In the genomic region with DNA sequence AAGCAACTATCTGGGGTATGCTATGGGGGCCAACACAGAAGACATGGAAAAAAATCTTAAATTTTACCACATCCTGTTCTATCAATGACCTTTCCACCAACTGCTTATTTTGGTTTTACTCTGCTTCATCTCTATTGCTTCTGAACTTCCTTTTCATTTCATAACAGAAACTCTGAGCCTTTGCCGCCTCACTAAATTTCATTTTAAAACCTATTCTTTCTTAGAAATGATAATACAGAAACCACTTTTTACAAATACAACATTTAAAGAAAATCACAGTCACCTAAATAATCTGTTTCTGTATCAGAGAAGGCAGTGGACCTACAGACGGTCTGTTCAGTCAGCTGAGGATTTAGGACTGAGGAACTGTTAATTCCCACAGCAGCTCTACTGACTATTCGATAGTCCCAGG, we compare ENCODE assay signal across 11 cellular contexts.
DNase-seq lines count a peak whose midpoint lies in the region; ATAC-seq and TF ChIP-seq lines count a peak whose summit lies in the region.
"Had no signal": no experiment of that assay in that cellular context is flagged by ENCODE, and none has a peak within 500 bp of the region (broad histone marks: within the 10 kb centered on the region; RNA-seq: fewer than 3 reads in every experiment).

No MANE protein-coding gene starts in this region.

- H3K4me1 ChIP-seq in gastroesophageal sphincter (no peaks in the 10 kb centered on the region), neuronal stem cell (ENCODE audit: control insufficient read depth in 2 of 2, insufficient read depth in 1 of 2, low read depth in 1 of 2, low read length in 2 of 2) (no peaks in the 10 kb centered on the region)

- H3K79me1 ChIP-seq in neuronal stem cell (ENCODE audit: low read depth, low read length) = no peaks in the 10 kb centered on the region

- H4K91ac ChIP-seq in neuronal stem cell (ENCODE audit: low read depth, low read length, poor library complexity) = no peak overlapping the region

- H3K9ac ChIP-seq in neuronal stem cell (ENCODE audit: low read depth, low read length, poor library complexity) = no peak overlapping the region

- H3K4me2 ChIP-seq in neuronal stem cell (ENCODE audit: insufficient read depth, low read length, poor library complexity, severe bottlenecking) = no peak overlapping the region

- WGBS in gastroesophageal sphincter (ENCODE audit: low coverage in 1 of 2), 2 donors = 72 to 84% methylated on average over 3 of the region's 3 CpGs
- WGBS in neuronal stem cell (ENCODE audit: extremely low coverage in 2 of 2, insufficient read length in 2 of 2, insufficient replicate concordance in 1 of 2), 2 donors = no CpG with 5 or more reads among the region's 3 CpGs

- H3K14ac ChIP-seq in neuronal stem cell (ENCODE audit: low read length) = no peak overlapping the region

- peak; percentile 47 for ATAC-seq in GM19452 (IDR thresholded peaks at IDR 0.05; ENCODE audit: unreplicated experiment)
- ATAC-seq in HG03045 (IDR thresholded peaks at IDR 0.05; ENCODE audit: unreplicated experiment) = peak; percentile 44
- no peak for ATAC-seq in gastroesophageal sphincter

- H3K36me3 ChIP-seq in gastroesophageal sphincter = no peaks in the 10 kb centered on the region
- H3K36me3 ChIP-seq in neuronal stem cell (replicated peaks in 1 of 2; ENCODE audit: control insufficient read depth in 2 of 2, insufficient read depth in 2 of 2, low read length in 2 of 2) = no peaks in the 10 kb centered on the region

- H3K4me3 ChIP-seq in gastroesophageal sphincter (no peak overlapping the region), neuronal stem cell (ENCODE audit: low read length in 2 of 2) (no peak overlapping the region)

- no peak for TF ChIP-seq CTCF in GM10266 (IDR thresholded peaks at IDR 0.05; ENCODE audit: control insufficient read depth, insufficient read depth, low read depth, missing control alignments)
- TF ChIP-seq CTCF in gastroesophageal sphincter (IDR thresholded peaks at IDR 0.05) = no peak

- no peak overlapping the region for H2BK120ac ChIP-seq in neuronal stem cell (ENCODE audit: low read depth, low read length)

- H2AK5ac ChIP-seq in neuronal stem cell (ENCODE audit: low read depth, low read length) = no peak overlapping the region

- H2BK12ac ChIP-seq in neuronal stem cell (ENCODE audit: low read length) = no peak overlapping the region

- no peak for TF ChIP-seq EP300 in gastroesophageal sphincter (IDR thresholded peaks at IDR 0.05)

- no peak overlapping the region for H3K18ac ChIP-seq in neuronal stem cell (ENCODE audit: low read length)

- no peak overlapping the region for H3K23ac ChIP-seq in neuronal stem cell (ENCODE audit: low read depth, low read length, poor library complexity)

- H3K27me3 ChIP-seq in gastroesophageal sphincter (no peaks in the 10 kb centered on the region), neuronal stem cell (ENCODE audit: control insufficient read depth in 3 of 3, insufficient read depth in 3 of 3, low read depth in 1 of 3, low read length in 3 of 3) (no peaks in the 10 kb centered on the region)

- no peak overlapping the region for H4K8ac ChIP-seq in neuronal stem cell (ENCODE audit: low read depth, low read length)

- peak; percentile 14 for DNase-seq in GM10266 (ENCODE audit: extremely low spot score)
- DNase-seq in SIG-M5 treated with dmso at 0.1 percent for 504 hours (lab: John Stamatoyannopoulos, UW; ENCODE audit: unreplicated experiment) = peak; percentile 83
- DNase-seq in kidney tubule cell (ENCODE audit: low spot score) = no peak
- no peak for DNase-seq in neuronal stem cell (ENCODE audit: low spot score)
- DNase-seq in NCI-H1105 (lab: John Stamatoyannopoulos, UW) = no peak
- DNase-seq: activated CD4-positive, alpha-beta T cell treated with anti-CD3 and anti-CD28 coated beads, Interleukin-2, amount 50 U/mL, for 1 hour; central memory CD4-positive, alpha-beta T cell; hippocampal formation had no signal

- H2BK5ac ChIP-seq in neuronal stem cell (ENCODE audit: low read length) = no peak overlapping the region

- H2BK15ac ChIP-seq in neuronal stem cell (ENCODE audit: low read length) = no peak overlapping the region

- H3K4ac ChIP-seq in neuronal stem cell (ENCODE audit: low read length) = no peak overlapping the region

- H2AFZ ChIP-seq in neuronal stem cell (ENCODE audit: low read length) = no peak overlapping the region

- H3K27ac ChIP-seq in gastroesophageal sphincter (no peak overlapping the region), neuronal stem cell (replicated peaks; ENCODE audit: low read length) (no peak overlapping the region)

- no peaks in the 10 kb centered on the region for H3K9me3 ChIP-seq in gastroesophageal sphincter
- H3K9me3 ChIP-seq in neuronal stem cell (replicated peaks in 1 of 2; ENCODE audit: control insufficient read depth in 2 of 2, insufficient read depth in 1 of 2, low read depth in 1 of 2, low read length in 2 of 2) = no peaks in the 10 kb centered on the region

- TF ChIP-seq POLR2A in gastroesophageal sphincter (IDR thresholded peaks at IDR 0.05) = no peak

Comparison
In these comparisons a context has a peak if more than half of its experiments do, and no peak if none do; other contexts are left out.
1. DNase-seq: peak in GM10266 (single experiment) and SIG-M5 treated with dmso at 0.1 percent for 504 hours (single experiment); none in kidney tubule cell (single experiment), neuronal stem cell (single experiment) and NCI-H1105 (single experiment).